In the genomic region with DNA sequence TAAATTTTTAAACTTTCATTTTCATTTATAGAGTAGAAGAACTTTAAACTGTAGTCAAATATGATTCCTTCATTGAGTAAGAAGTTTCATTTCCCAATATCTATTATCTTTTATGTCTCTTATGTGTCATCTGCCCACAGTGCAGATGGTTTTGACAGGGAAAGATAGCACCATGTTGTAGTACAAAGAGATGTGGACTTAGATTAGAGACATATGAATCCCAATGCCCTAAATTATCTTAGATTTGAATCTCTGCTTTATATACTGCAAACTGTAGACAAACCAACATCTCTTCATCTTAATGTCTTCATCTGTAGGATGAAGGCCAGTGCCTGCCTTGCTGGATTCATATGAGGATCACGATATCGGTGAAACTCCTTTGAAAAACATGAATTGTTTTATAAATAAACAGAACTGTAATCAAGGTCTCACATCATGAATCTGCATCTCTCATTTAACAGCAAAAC, we compare ENCODE assay signal across 1 cellular context.
TF ChIP-seq lines count a peak whose summit lies in the region.

No MANE protein-coding gene starts in this region.

TF ChIP-seq in HepG2, 621 proteins besides CTCF, POLR2A, EP300 and RAD21 (continued from another document):
- TF ChIP-seq, protein P1, sequence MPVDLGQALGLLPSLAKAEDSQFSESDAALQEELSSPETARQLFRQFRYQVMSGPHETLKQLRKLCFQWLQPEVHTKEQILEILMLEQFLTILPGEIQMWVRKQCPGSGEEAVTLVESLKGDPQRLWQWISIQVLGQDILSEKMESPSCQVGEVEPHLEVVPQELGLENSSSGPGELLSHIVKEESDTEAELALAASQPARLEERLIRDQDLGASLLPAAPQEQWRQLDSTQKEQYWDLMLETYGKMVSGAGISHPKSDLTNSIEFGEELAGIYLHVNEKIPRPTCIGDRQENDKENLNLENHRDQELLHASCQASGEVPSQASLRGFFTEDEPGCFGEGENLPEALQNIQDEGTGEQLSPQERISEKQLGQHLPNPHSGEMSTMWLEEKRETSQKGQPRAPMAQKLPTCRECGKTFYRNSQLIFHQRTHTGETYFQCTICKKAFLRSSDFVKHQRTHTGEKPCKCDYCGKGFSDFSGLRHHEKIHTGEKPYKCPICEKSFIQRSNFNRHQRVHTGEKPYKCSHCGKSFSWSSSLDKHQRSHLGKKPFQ (CRISPR knock-in tag; IDR thresholded peaks at IDR 0.05; ENCODE audit: insufficient replicate concordance): no peak
- TF ChIP-seq, protein P2, sequence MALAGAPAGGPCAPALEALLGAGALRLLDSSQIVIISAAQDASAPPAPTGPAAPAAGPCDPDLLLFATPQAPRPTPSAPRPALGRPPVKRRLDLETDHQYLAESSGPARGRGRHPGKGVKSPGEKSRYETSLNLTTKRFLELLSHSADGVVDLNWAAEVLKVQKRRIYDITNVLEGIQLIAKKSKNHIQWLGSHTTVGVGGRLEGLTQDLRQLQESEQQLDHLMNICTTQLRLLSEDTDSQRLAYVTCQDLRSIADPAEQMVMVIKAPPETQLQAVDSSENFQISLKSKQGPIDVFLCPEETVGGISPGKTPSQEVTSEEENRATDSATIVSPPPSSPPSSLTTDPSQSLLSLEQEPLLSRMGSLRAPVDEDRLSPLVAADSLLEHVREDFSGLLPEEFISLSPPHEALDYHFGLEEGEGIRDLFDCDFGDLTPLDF (CRISPR knock-in tag; IDR thresholded peaks at IDR 0.05): no peak
- TF ChIP-seq, protein P3, sequence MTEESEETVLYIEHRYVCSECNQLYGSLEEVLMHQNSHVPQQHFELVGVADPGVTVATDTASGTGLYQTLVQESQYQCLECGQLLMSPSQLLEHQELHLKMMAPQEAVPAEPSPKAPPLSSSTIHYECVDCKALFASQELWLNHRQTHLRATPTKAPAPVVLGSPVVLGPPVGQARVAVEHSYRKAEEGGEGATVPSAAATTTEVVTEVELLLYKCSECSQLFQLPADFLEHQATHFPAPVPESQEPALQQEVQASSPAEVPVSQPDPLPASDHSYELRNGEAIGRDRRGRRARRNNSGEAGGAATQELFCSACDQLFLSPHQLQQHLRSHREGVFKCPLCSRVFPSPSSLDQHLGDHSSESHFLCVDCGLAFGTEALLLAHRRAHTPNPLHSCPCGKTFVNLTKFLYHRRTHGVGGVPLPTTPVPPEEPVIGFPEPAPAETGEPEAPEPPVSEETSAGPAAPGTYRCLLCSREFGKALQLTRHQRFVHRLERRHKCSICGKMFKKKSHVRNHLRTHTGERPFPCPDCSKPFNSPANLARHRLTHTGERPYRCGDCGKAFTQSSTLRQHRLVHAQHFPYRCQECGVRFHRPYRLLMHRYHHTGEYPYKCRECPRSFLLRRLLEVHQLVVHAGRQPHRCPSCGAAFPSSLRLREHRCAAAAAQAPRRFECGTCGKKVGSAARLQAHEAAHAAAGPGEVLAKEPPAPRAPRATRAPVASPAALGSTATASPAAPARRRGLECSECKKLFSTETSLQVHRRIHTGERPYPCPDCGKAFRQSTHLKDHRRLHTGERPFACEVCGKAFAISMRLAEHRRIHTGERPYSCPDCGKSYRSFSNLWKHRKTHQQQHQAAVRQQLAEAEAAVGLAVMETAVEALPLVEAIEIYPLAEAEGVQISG (CRISPR knock-in tag; IDR thresholded peaks at IDR 0.05): no peak
- TF ChIP-seq NR2F2 (IDR thresholded peaks at IDR 0.05; ENCODE audit: borderline replicate concordance, low read depth) (no peak), KLF12 (CRISPR knock-in tag; IDR thresholded peaks at IDR 0.05; ENCODE audit: borderline replicate concordance) (no peak), CREM (IDR thresholded peaks at IDR 0.05) (no peak), CREM (CRISPR knock-in tag; IDR thresholded peaks at IDR 0.05) (no peak), SP4 (CRISPR knock-in tag; IDR thresholded peaks at IDR 0.05) (no peak)
- TF ChIP-seq, protein P4, sequence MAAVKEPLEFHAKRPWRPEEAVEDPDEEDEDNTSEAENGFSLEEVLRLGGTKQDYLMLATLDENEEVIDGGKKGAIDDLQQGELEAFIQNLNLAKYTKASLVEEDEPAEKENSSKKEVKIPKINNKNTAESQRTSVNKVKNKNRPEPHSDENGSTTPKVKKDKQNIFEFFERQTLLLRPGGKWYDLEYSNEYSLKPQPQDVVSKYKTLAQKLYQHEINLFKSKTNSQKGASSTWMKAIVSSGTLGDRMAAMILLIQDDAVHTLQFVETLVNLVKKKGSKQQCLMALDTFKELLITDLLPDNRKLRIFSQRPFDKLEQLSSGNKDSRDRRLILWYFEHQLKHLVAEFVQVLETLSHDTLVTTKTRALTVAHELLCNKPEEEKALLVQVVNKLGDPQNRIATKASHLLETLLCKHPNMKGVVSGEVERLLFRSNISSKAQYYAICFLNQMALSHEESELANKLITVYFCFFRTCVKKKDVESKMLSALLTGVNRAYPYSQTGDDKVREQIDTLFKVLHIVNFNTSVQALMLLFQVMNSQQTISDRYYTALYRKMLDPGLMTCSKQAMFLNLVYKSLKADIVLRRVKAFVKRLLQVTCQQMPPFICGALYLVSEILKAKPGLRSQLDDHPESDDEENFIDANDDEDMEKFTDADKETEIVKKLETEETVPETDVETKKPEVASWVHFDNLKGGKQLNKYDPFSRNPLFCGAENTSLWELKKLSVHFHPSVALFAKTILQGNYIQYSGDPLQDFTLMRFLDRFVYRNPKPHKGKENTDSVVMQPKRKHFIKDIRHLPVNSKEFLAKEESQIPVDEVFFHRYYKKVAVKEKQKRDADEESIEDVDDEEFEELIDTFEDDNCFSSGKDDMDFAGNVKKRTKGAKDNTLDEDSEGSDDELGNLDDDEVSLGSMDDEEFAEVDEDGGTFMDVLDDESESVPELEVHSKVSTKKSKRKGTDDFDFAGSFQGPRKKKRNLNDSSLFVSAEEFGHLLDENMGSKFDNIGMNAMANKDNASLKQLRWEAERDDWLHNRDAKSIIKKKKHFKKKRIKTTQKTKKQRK (IDR thresholded peaks at IDR 0.05; ENCODE audit: low read length): no peak
- TF ChIP-seq, protein P5, sequence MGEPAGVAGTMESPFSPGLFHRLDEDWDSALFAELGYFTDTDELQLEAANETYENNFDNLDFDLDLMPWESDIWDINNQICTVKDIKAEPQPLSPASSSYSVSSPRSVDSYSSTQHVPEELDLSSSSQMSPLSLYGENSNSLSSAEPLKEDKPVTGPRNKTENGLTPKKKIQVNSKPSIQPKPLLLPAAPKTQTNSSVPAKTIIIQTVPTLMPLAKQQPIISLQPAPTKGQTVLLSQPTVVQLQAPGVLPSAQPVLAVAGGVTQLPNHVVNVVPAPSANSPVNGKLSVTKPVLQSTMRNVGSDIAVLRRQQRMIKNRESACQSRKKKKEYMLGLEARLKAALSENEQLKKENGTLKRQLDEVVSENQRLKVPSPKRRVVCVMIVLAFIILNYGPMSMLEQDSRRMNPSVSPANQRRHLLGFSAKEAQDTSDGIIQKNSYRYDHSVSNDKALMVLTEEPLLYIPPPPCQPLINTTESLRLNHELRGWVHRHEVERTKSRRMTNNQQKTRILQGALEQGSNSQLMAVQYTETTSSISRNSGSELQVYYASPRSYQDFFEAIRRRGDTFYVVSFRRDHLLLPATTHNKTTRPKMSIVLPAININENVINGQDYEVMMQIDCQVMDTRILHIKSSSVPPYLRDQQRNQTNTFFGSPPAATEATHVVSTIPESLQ (CRISPR knock-in tag; conservative IDR thresholded peaks at IDR 0.05): no peak
TF ChIP-seq in HepG2: peak in this region for 0.
